In genomic region chr7:1937252-1937605, GRCh38 we compare ENCODE assay signal across 22 cellular contexts.
DNase-seq lines count a peak whose midpoint lies in the region; ATAC-seq and TF ChIP-seq lines count a peak whose summit lies in the region.
"Had no signal": no experiment of that assay in that cellular context is flagged by ENCODE, and none has a peak within 500 bp of the region (broad histone marks: within the 10 kb centered on the region; RNA-seq: fewer than 3 reads in every experiment).

No MANE protein-coding gene starts in this region.

- no peak for TF ChIP-seq CTCF in mucosa of descending colon (IDR thresholded peaks at IDR 0.05)
- TF ChIP-seq CTCF in colonic mucosa (IDR thresholded peaks at IDR 0.05), result no peak
- no peak for TF ChIP-seq CTCF in endodermal cell (conservative IDR thresholded peaks at IDR 0.05)

- H3K9me3 ChIP-seq in BLaER1, result peaks cover 16% of the 10 kb centered on the region; the same call in 1 of the 2 replicates
- no peaks in the 10 kb centered on the region for H3K9me3 ChIP-seq in mucosa of descending colon
- no peaks in the 10 kb centered on the region for H3K9me3 ChIP-seq in colonic mucosa
- peaks cover 7% of the 10 kb centered on the region for H3K9me3 ChIP-seq in endodermal cell (ENCODE audit: control insufficient read depth, low read length)
- H3K9me3 ChIP-seq: heart right ventricle, pancreas, sigmoid colon, uterus had no signal

- H4K20me1 ChIP-seq in BLaER1, result peaks cover 87% of the 10 kb centered on the region

- H3K4me1 ChIP-seq in BLaER1, result peaks cover 93% of the 10 kb centered on the region
- no peaks in the 10 kb centered on the region for H3K4me1 ChIP-seq in mucosa of descending colon (ENCODE audit: low read depth)
- no peaks in the 10 kb centered on the region for H3K4me1 ChIP-seq in colonic mucosa
- peaks cover 3% of the 10 kb centered on the region for H3K4me1 ChIP-seq in endodermal cell (ENCODE audit: control insufficient read depth, insufficient read depth, low read length)
- H3K4me1 ChIP-seq: pancreas, sigmoid colon, uterus had no signal

- H3K4me3 Mint-ChIP-seq in activated CD4-positive, alpha-beta T cell treated with anti-CD3 and anti-CD28 coated beads for 36 hours, result peak overlapping the region; percentile 48
- peak overlapping the region; percentile 45 for H3K4me3 Mint-ChIP-seq in activated T-helper 1 cell treated with anti-CD3 and anti-CD28 coated beads, Interleukin-12 subunit alpha, Interleukin-12 subunit beta, Interleukin-2, Interleukin-4 antibody, amounts not matched to agents 30 ng/mL and 10 ng/mL and 1 ng/mL, durations not matched to agents 14 hours and 24 hours and 36 hours
- no peak overlapping the region for H3K4me3 Mint-ChIP-seq in endodermal cell
- H3K4me3 Mint-ChIP-seq: activated CD8-positive, alpha-beta T cell treated with anti-CD3 and anti-CD28 coated beads for 36 hours had no signal

- H3K4me1 Mint-ChIP-seq in activated CD4-positive, alpha-beta T cell treated with anti-CD3 and anti-CD28 coated beads for 36 hours, result peaks cover 63% of the 10 kb centered on the region
- peaks cover 42% of the 10 kb centered on the region for H3K4me1 Mint-ChIP-seq in activated T-helper 1 cell treated with anti-CD3 and anti-CD28 coated beads, Interleukin-12 subunit alpha, Interleukin-12 subunit beta, Interleukin-2, Interleukin-4 antibody, amounts not matched to agents 30 ng/mL and 10 ng/mL and 1 ng/mL, durations not matched to agents 14 hours and 24 hours and 36 hours (ENCODE audit: low read depth)
- no peaks in the 10 kb centered on the region for H3K4me1 Mint-ChIP-seq in endodermal cell

- POLR2A ChIA-PET in activated CD4-positive, alpha-beta T cell treated with anti-CD3 and anti-CD28 coated beads for 36 hours (lab: Charles Lee), result no interaction called here

- H3K9ac ChIP-seq in BLaER1 (0 out of 2 replicates have a peak overlapping the region, but pooled peaks have one; percentile 13), colonic mucosa (ENCODE audit: low read depth in 2 of 2, low read length in 2 of 2) (no peak overlapping the region), endodermal cell (ENCODE audit: extremely low read depth, low read length, poor library complexity, severe bottlenecking) (no peak overlapping the region)
- H3K9ac ChIP-seq: KMS-11 had no signal

- H3K27ac Mint-ChIP-seq in activated CD4-positive, alpha-beta T cell treated with anti-CD3 and anti-CD28 coated beads for 36 hours, result no peak overlapping the region
- H3K27ac Mint-ChIP-seq in activated T-helper 1 cell treated with anti-CD3 and anti-CD28 coated beads, Interleukin-12 subunit alpha, Interleukin-12 subunit beta, Interleukin-2, Interleukin-4 antibody, amounts not matched to agents 30 ng/mL and 10 ng/mL and 1 ng/mL, durations not matched to agents 14 hours and 24 hours and 36 hours, result no peak overlapping the region
- H3K27ac Mint-ChIP-seq in endodermal cell, result no peak overlapping the region
- H3K27ac Mint-ChIP-seq: activated CD8-positive, alpha-beta T cell treated with anti-CD3 and anti-CD28 coated beads for 36 hours had no signal

- no peaks in the 10 kb centered on the region for H3K27me3 ChIP-seq in BLaER1
- H3K27me3 ChIP-seq in colonic mucosa, result no peaks in the 10 kb centered on the region
- H3K27me3 ChIP-seq in endodermal cell (ENCODE audit: control insufficient read depth, insufficient read depth, low read length, poor library complexity, severe bottlenecking), result no peaks in the 10 kb centered on the region
- H3K27me3 ChIP-seq: brain microvascular endothelial cell, heart right ventricle, pancreas, sigmoid colon, uterus had no signal

- CTCF ChIA-PET in activated CD4-positive, alpha-beta T cell treated with anti-CD3 and anti-CD28 coated beads for 36 hours (lab: Charles Lee), result no interaction called here

- DNase-seq in activated CD4-positive, alpha-beta T cell treated with anti-CD3 and anti-CD28 coated beads for 36 hours, result no peak
- DNase-seq in activated CD4-positive, alpha-beta T cell treated with anti-CD3 and anti-CD28 coated beads for 48 hours, result no peak
- no peak for DNase-seq in activated T-helper 1 cell treated with anti-CD3 and anti-CD28 coated beads, Interleukin-12 subunit alpha, Interleukin-12 subunit beta, Interleukin-2, Interleukin-4 antibody, amounts not matched to agents 30 ng/mL and 10 ng/mL and 1 ng/mL, durations not matched to agents 14 hours and 24 hours and 36 hours (ENCODE audit: low spot score)
- peak in 2 of 3 donors; percentile 15 to 40 for DNase-seq in mucosa of descending colon
- no peak for DNase-seq in colonic mucosa
- no peak for DNase-seq in endodermal cell
- DNase-seq: activated CD8-positive, alpha-beta T cell treated with anti-CD3 and anti-CD28 coated beads for 36 hours; activated T-cell treated with anti-CD3 and anti-CD28 coated beads, Interleukin-2, amount 50 U/mL, for 1 hour; brain microvascular endothelial cell; DMS153; GDM1; NCI-H187; sigmoid colon; SW 1271; uterus had no signal

- no peak for ATAC-seq in activated CD4-positive, alpha-beta T cell treated with anti-CD3 and anti-CD28 coated beads for 36 hours
- ATAC-seq in mucosa of descending colon (no peak), GM21526 (IDR thresholded peaks at IDR 0.05; ENCODE audit: low FRiP score, unreplicated experiment) (no peak)
- ATAC-seq: activated CD8-positive, alpha-beta T cell treated with anti-CD3 and anti-CD28 coated beads for 36 hours; heart right ventricle; pancreas had no signal

- peaks cover 28% of the 10 kb centered on the region for H3K36me3 Mint-ChIP-seq in activated CD4-positive, alpha-beta T cell treated with anti-CD3 and anti-CD28 coated beads for 36 hours (ENCODE audit: low read depth)
- peaks cover 39% of the 10 kb centered on the region for H3K36me3 Mint-ChIP-seq in activated T-helper 1 cell treated with anti-CD3 and anti-CD28 coated beads, Interleukin-12 subunit alpha, Interleukin-12 subunit beta, Interleukin-2, Interleukin-4 antibody, amounts not matched to agents 30 ng/mL and 10 ng/mL and 1 ng/mL, durations not matched to agents 14 hours and 24 hours and 36 hours (ENCODE audit: low read depth)
- H3K36me3 Mint-ChIP-seq in endodermal cell (ENCODE audit: low read depth), result peaks cover 34% of the 10 kb centered on the region

- intact Hi-C loops in activated CD4-positive, alpha-beta T cell treated with anti-CD3 and anti-CD28 coated beads for 36 hours (cut with DNase I, micrococcal nuclease), result no loop called here
- intact Hi-C loops in activated T-helper 1 cell treated with anti-CD3 and anti-CD28 coated beads, Interleukin-12 subunit alpha, Interleukin-12 subunit beta, Interleukin-2, Interleukin-4 antibody, amounts not matched to agents 30 ng/mL and 10 ng/mL and 1 ng/mL, durations not matched to agents 14 hours and 24 hours and 36 hours (cut with micrococcal nuclease), result no loop called here
- intact Hi-C loops in mucosa of descending colon (cut with DNase I, micrococcal nuclease) (no loop called here), colonic mucosa (cut with DNase I) (no loop called here)

- no peak overlapping the region for H3K4me3 ChIP-seq in BLaER1
- H3K4me3 ChIP-seq in mucosa of descending colon, result no peak overlapping the region
- no peak overlapping the region for H3K4me3 ChIP-seq in colonic mucosa
- no peak overlapping the region for H3K4me3 ChIP-seq in endodermal cell (ENCODE audit: low read length)
- H3K4me3 ChIP-seq: heart right ventricle, lung, pancreas, sigmoid colon, uterus had no signal

- H3K4me2 ChIP-seq in BLaER1, result peak overlapping the region; percentile 70
- H3K4me2 ChIP-seq: KMS-11 had no signal

- H3K27me3 Mint-ChIP-seq in activated CD4-positive, alpha-beta T cell treated with anti-CD3 and anti-CD28 coated beads for 36 hours, result no peaks in the 10 kb centered on the region
- peaks cover 2% of the 10 kb centered on the region for H3K27me3 Mint-ChIP-seq in activated T-helper 1 cell treated with anti-CD3 and anti-CD28 coated beads, Interleukin-12 subunit alpha, Interleukin-12 subunit beta, Interleukin-2, Interleukin-4 antibody, amounts not matched to agents 30 ng/mL and 10 ng/mL and 1 ng/mL, durations not matched to agents 14 hours and 24 hours and 36 hours (ENCODE audit: insufficient read depth)
- H3K27me3 Mint-ChIP-seq in endodermal cell (ENCODE audit: insufficient read depth), result no peaks in the 10 kb centered on the region
- H3K27me3 Mint-ChIP-seq: activated CD8-positive, alpha-beta T cell treated with anti-CD3 and anti-CD28 coated beads for 36 hours had no signal

- 80 to 92% methylated on average over 1 to 11 of the region's 11 CpGs for WGBS in endodermal cell (ENCODE audit: insufficient coverage in 1 of 2, insufficient read length in 1 of 2), 2 experiments

- no peaks in the 10 kb centered on the region for H3K9me3 Mint-ChIP-seq in activated CD4-positive, alpha-beta T cell treated with anti-CD3 and anti-CD28 coated beads for 36 hours (ENCODE audit: low read depth)
- H3K9me3 Mint-ChIP-seq in activated T-helper 1 cell treated with anti-CD3 and anti-CD28 coated beads, Interleukin-12 subunit alpha, Interleukin-12 subunit beta, Interleukin-2, Interleukin-4 antibody, amounts not matched to agents 30 ng/mL and 10 ng/mL and 1 ng/mL, durations not matched to agents 14 hours and 24 hours and 36 hours, result no peaks in the 10 kb centered on the region
- peaks cover 20% of the 10 kb centered on the region for H3K9me3 Mint-ChIP-seq in endodermal cell
- H3K9me3 Mint-ChIP-seq: activated CD8-positive, alpha-beta T cell treated with anti-CD3 and anti-CD28 coated beads for 36 hours had no signal

- peak overlapping the region; percentile 53 for H3K27ac ChIP-seq in BLaER1
- H3K27ac ChIP-seq in colonic mucosa, result no peak overlapping the region
- no peak overlapping the region for H3K27ac ChIP-seq in endodermal cell (ENCODE audit: low read depth, low read length)
- H3K27ac ChIP-seq: brain microvascular endothelial cell, heart right ventricle, KMS-11, pancreas, sigmoid colon, uterus, VCaP had no signal

- H3K36me3 ChIP-seq in BLaER1, result peaks cover 52% of the 10 kb centered on the region
- no peaks in the 10 kb centered on the region for H3K36me3 ChIP-seq in mucosa of descending colon (ENCODE audit: low read depth)
- no peaks in the 10 kb centered on the region for H3K36me3 ChIP-seq in colonic mucosa
- no peaks in the 10 kb centered on the region for H3K36me3 ChIP-seq in endodermal cell (ENCODE audit: control insufficient read depth, insufficient read depth, low read length)
- H3K36me3 ChIP-seq: brain microvascular endothelial cell, pancreas, sigmoid colon, uterus had no signal

Comparison
In these comparisons a context has a peak if more than half of its experiments do, and no peak if none do; other contexts are left out.
1. DNase-seq: peak in mucosa of descending colon (2 of 3); none in activated CD4-positive, alpha-beta T cell treated with anti-CD3 and anti-CD28 coated beads for 36 hours (single experiment), activated CD4-positive, alpha-beta T cell treated with anti-CD3 and anti-CD28 coated beads for 48 hours (single experiment), activated T-helper 1 cell treated with anti-CD3 and anti-CD28 coated beads, Interleukin-12 subunit alpha, Interleukin-12 subunit beta, Interleukin-2, Interleukin-4 antibody, amounts not matched to agents 30 ng/mL and 10 ng/mL and 1 ng/mL, durations not matched to agents 14 hours and 24 hours and 36 hours (single experiment), colonic mucosa (single experiment) and endodermal cell (single experiment).